Comparison of ENCODE assay signal across 1 cellular context in genomic region chrX:2696698-2697215, GRCh38.
TF ChIP-seq lines count a peak whose summit lies in the region.

No MANE protein-coding gene starts in this region.

TF ChIP-seq in GM23338, 12 proteins besides CTCF, POLR2A, EP300 and RAD21 (continued from another document):
- TF ChIP-seq ZNF462 (CRISPR knock-in tag; IDR thresholded peaks at IDR 0.05) (no peak), EZH2 (IDR thresholded peaks at IDR 0.05; ENCODE audit: low read depth, unreplicated experiment) (no peak), JUNB (IDR thresholded peaks at IDR 0.05; ENCODE audit: unreplicated experiment) (no peak), NANOG (IDR thresholded peaks at IDR 0.05; ENCODE audit: borderline replicate concordance) (no peak), STAT1 (IDR thresholded peaks at IDR 0.05; ENCODE audit: unreplicated experiment) (no peak), CREB1 (CRISPR knock-in tag; IDR thresholded peaks at IDR 0.05; ENCODE audit: low read depth) (no peak)
